ENCODE assay signal across 8 cellular contexts in the genomic region with DNA sequence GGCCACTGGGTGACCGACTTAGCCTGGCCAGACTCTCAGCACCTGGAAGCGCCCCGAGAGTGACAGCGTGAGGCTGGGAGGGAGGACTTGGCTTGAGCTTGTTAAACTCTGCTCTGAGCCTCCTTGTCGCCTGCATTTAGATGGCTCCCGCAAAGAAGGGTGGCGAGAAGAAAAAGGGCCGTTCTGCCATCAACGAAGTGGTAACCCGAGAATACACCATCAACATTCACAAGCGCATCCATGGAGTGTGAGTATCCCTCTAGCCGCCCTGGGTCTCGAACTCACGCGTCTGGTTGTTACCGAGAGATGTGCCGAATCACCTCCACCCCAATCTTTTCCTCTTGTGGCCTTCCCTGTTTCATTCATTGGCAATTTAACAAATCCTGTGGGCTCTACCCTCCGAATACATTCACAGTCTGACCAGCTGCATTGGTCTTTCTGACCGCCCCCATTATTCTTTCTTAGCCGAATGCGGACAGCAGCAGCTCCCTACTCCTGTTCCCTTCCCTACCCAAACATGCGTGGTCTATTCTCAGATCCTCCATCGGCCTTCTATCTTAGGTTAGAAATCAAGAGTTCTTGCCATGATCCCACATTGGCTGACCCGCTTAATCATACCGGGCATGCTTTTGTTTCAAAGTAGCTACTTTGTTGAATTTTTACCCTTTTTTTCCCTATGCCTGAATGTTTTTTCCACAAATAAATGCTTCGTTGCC. TPM values are rescaled to one million over a fixed set of nuclear protein-coding genes. Genes with fewer than 3 reads are reported as not detected.
DNase-seq lines count a peak whose midpoint lies in the region; ATAC-seq and TF ChIP-seq lines count a peak whose summit lies in the region.

No MANE protein-coding gene starts in this region.

- intact Hi-C loops in activated CD8-positive, alpha-beta T cell treated with anti-CD3 and anti-CD28 coated beads for 36 hours (cut with micrococcal nuclease) = no loop called here

- no peaks in the 10 kb centered on the region for H3K27me3 Mint-ChIP-seq in activated CD8-positive, alpha-beta T cell treated with anti-CD3 and anti-CD28 coated beads for 36 hours

- peaks cover 38% of the 10 kb centered on the region for H3K36me3 ChIP-seq in H7 (replicated peaks; ENCODE audit: control insufficient read depth, insufficient read depth, low read length)

- H3K9me3 Mint-ChIP-seq in activated CD8-positive, alpha-beta T cell treated with anti-CD3 and anti-CD28 coated beads for 36 hours = no peaks in the 10 kb centered on the region

- POLR2A ChIA-PET in AG04450 (lab: Yijun Ruan, JAX) = interaction anchor here (0.8 to 2.0 kb wide), 10 partner anchors 10 to 440 kb away, joined by 3 to 8 read pairs (median 4); partner anchors contain the start of gene PDCL3
- POLR2A ChIA-PET in activated CD8-positive, alpha-beta T cell treated with anti-CD3 and anti-CD28 coated beads for 36 hours (lab: Charles Lee) = interaction anchor here (0.7 to 3.7 kb wide), 8 partner anchors 10 to 440 kb away, joined by 3 to 17 read pairs (median 8); partner anchors contain the start of genes CNOT11, PDCL3 and RNF149
- POLR2A ChIA-PET in HEK293T (lab: Yijun Ruan, JAX) = interaction anchor here (0.6 to 2.8 kb wide), 35 partner anchors 9 to 569 kb away, joined by 3 to 21 read pairs (median 4); partner anchors contain the start of genes CNOT11, PDCL3 and TBC1D8

- H3K4me3 ChIP-seq in AG04450 (ENCODE audit: low read depth, low read length) = peak overlapping the region; percentile 96
- peak overlapping the region; percentile 96 for H3K4me3 ChIP-seq in H7 (ENCODE audit: insufficient read depth, low read depth, low read length)
- peak overlapping the region; percentile 59 to 96 (median 84) for H3K4me3 ChIP-seq in skin epidermis

- H3K27ac ChIP-seq in AG04450 (ENCODE audit: low read depth, low read length) = peak overlapping the region; percentile 88
- H3K27ac ChIP-seq in skin epidermis = peak overlapping the region; percentile 78 to 97 (median 88)

- peaks cover 4% of the 10 kb centered on the region; the same call in 1 of the 2 replicates for H3K9me3 ChIP-seq in AG04450 (ENCODE audit: control insufficient read depth, insufficient read depth, low read length)

- peaks cover 62% of the 10 kb centered on the region for H3K36me3 Mint-ChIP-seq in activated CD8-positive, alpha-beta T cell treated with anti-CD3 and anti-CD28 coated beads for 36 hours (ENCODE audit: low read depth)

- H3K27ac Mint-ChIP-seq in activated CD8-positive, alpha-beta T cell treated with anti-CD3 and anti-CD28 coated beads for 36 hours = peak overlapping the region; percentile 98

- peak overlapping the region; percentile 97 for H3K4me3 Mint-ChIP-seq in activated CD8-positive, alpha-beta T cell treated with anti-CD3 and anti-CD28 coated beads for 36 hours

- DNase-seq in AG04450 (ENCODE audit: low read depth, low spot score) = no peak
- no peak for DNase-seq in H7
- peak; percentile 30 for DNase-seq in activated CD8-positive, alpha-beta T cell treated with anti-CD3 and anti-CD28 coated beads for 36 hours
- peak; percentile 34 for DNase-seq in hepatic stellate cell (ENCODE audit: low spot score)
- no peak for DNase-seq in HEK293T (ENCODE audit: extremely low spot score)

- CTCF ChIA-PET in AG04450 (lab: Charles Lee) (interaction anchor here (1.1 to 3.9 kb wide), 5 partner anchors 10 to 396 kb away, joined by 3 to 32 read pairs (median 9); no protein-coding TSS in a partner anchor), HEK293T (lab: Yijun Ruan, JAX) (interaction anchor here (0.5 to 1.1 kb wide), 2 partner anchors 396 to 1470 kb away, joined by 3 read pairs; partner anchors contain the start of gene SLC9A4)
- CTCF ChIA-PET in activated CD8-positive, alpha-beta T cell treated with anti-CD3 and anti-CD28 coated beads for 36 hours (lab: Charles Lee) = interaction anchor here (0.7 to 2.2 kb wide), 3 partner anchors 10 to 396 kb away, joined by 3 to 14 read pairs (median 3); partner anchors contain the start of gene CNOT11

- TF ChIP-seq CTCF in AG04450 (IDR thresholded peaks at IDR 0.05; ENCODE audit: low read depth, low read length) = no peak
- TF ChIP-seq CTCF in activated CD8-positive, alpha-beta T cell treated with anti-CD3 and anti-CD28 coated beads for 36 hours (IDR thresholded peaks at IDR 0.05) = no peak

- no peaks in the 10 kb centered on the region for H3K27me3 ChIP-seq in AG04450 (ENCODE audit: control insufficient read depth, insufficient read depth, low read length)
- 0 out of 2 replicates have a peak, but pooled peaks cover 1% of the 10 kb centered on the region for H3K27me3 ChIP-seq in H7 (ENCODE audit: control insufficient read depth, insufficient read depth, low read length)

- no peak for ATAC-seq in activated CD8-positive, alpha-beta T cell treated with anti-CD3 and anti-CD28 coated beads for 36 hours
- ATAC-seq in GM18861 (IDR thresholded peaks at IDR 0.05; ENCODE audit: unreplicated experiment) = no peak
- ATAC-seq in HG03520 (IDR thresholded peaks at IDR 0.05; ENCODE audit: unreplicated experiment) = no peak

- peaks cover 53% of the 10 kb centered on the region for H3K4me1 Mint-ChIP-seq in activated CD8-positive, alpha-beta T cell treated with anti-CD3 and anti-CD28 coated beads for 36 hours (ENCODE audit: low read depth)

TF ChIP-seq in HEK293T, 16 proteins besides CTCF, POLR2A, EP300 and RAD21:
- TF ChIP-seq HDGF (IDR thresholded peaks at IDR 0.05; ENCODE audit: borderline replicate concordance) = no peak
- no peak for TF ChIP-seq ELF4 (IDR thresholded peaks at IDR 0.05)
- TF ChIP-seq TARDBP (IDR thresholded peaks at IDR 0.05) = no peak
- TF ChIP-seq, protein P1, sequence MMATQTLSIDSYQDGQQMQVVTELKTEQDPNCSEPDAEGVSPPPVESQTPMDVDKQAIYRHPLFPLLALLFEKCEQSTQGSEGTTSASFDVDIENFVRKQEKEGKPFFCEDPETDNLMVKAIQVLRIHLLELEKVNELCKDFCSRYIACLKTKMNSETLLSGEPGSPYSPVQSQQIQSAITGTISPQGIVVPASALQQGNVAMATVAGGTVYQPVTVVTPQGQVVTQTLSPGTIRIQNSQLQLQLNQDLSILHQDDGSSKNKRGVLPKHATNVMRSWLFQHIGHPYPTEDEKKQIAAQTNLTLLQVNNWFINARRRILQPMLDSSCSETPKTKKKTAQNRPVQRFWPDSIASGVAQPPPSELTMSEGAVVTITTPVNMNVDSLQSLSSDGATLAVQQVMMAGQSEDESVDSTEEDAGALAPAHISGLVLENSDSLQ (IDR thresholded peaks at IDR 0.05) = no peak
- TF ChIP-seq ARNT (IDR thresholded peaks at IDR 0.05) = no peak
- no peak for TF ChIP-seq FOXK2 (IDR thresholded peaks at IDR 0.05)
- no peak for TF ChIP-seq L3MBTL2 (conservative IDR thresholded peaks at IDR 0.05)
- TF ChIP-seq CTBP1 (IDR thresholded peaks at IDR 0.05; ENCODE audit: borderline replicate concordance) = no peak
- TF ChIP-seq LEF1 (IDR thresholded peaks at IDR 0.05; ENCODE audit: borderline replicate concordance) = no peak
- TF ChIP-seq NFRKB (IDR thresholded peaks at IDR 0.05) = no peak
- TF ChIP-seq SP1 (IDR thresholded peaks at IDR 0.05) = no peak
- TF ChIP-seq FOXM1 (IDR thresholded peaks at IDR 0.05; ENCODE audit: borderline replicate concordance) = no peak
- TF ChIP-seq FOXA1 (IDR thresholded peaks at IDR 0.05) = no peak
- TF ChIP-seq BHLHE40 (IDR thresholded peaks at IDR 0.05; ENCODE audit: borderline replicate concordance) = no peak

RNA-seq across cellular contexts. Expression of gene RPL31, which starts 0.6 kb away (rescaled TPM):
- polyA plus RNA-seq in AG04450 (2011; rRNA removed) = 2,534 and 2,992 TPM in 2 replicates
- 242 and 285 TPM in 2 replicates for polyA minus RNA-seq in AG04450 (2011; rRNA and poly(A)+ RNA removed)
- total RNA-seq in H7 (2014; rRNA removed; shearing (Covaris generic)) = 865 and 1,238 TPM in 2 replicates
- total RNA-seq in activated CD8-positive, alpha-beta T cell treated with anti-CD3 and anti-CD28 coated beads for 36 hours = 1,000 to 10,000 TPM; 1,667 to 1,859 TPM

Comparison
In these comparisons a context has a peak if more than half of its experiments do, and no peak if none do; other contexts are left out.
1. DNase-seq: peak in activated CD8-positive, alpha-beta T cell treated with anti-CD3 and anti-CD28 coated beads for 36 hours (single experiment) and hepatic stellate cell (single experiment); none in AG04450 (single experiment), H7 (single experiment) and HEK293T (single experiment).
2. Peak in every context shown above with its lines, with median percentiles within 50 percentile points of each other: H3K4me3 ChIP-seq.